8 cellular contexts compared by ENCODE assay signal in the genomic region with DNA sequence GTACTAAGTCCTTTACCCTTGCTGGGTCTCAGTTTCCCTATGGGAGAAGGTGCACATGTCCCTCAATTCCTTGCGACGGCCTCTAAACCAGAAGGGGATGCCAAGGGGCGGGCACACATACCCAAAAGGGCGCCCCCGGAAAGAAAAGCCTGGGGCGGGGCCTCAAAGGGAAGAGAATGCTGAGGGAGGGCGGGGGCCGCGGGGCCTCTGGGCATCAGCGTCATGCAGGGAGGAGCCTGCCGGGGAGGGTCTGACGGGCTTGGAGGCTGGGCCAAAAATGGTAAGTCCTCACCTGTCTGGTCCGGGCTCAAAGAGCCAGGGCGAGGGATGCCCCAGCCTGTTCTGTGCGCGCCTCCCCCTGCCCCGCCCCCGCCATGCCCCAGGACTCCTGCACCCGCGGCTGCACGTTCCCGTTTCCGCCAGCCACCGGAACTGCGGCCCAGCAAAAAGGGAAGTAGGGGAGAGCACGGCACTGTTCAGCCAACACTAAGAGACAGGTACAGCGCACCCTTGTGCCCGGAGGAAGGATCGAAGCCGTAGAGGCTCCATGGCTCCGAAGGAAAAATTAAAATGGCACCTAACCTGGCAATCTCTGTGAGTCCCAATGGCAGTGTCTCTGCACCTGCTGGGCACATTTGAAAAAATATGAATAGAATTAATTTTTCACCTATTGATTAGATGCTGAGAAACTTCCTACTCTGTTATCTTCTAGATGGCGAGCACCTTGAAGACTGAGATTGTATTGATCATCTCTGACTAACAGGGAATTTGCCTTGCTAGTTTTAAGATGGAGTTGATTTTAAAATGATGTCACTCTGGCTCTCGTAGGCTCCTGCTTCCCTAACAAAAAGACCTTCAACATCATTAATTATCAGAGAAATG. TPM values are rescaled to one million over a fixed set of nuclear protein-coding genes. Genes with fewer than 3 reads are reported as not detected.
DNase-seq lines count a peak whose midpoint lies in the region; ATAC-seq and TF ChIP-seq lines count a peak whose summit lies in the region.

Gene DET1, minus strand, starts transcription at position 434 of the 882 bp plus-strand sequence. CDS start 14,976 bp downstream, outside the sequence.

- no peaks in the 10 kb centered on the region for H3K27me3 ChIP-seq in CD8-positive, alpha-beta memory T cell (ENCODE audit: insufficient read depth, low read length, poor library complexity, severe bottlenecking)
- no peaks in the 10 kb centered on the region for H3K27me3 ChIP-seq in lower lobe of right lung (ENCODE audit: low read depth)

- peak within 1 kb of the TSS; percentile 71 for H3K27ac ChIP-seq in CD8-positive, alpha-beta memory T cell (ENCODE audit: low read depth, low read length)
- H3K27ac ChIP-seq in lower lobe of right lung, result peak within 1 kb of the TSS; percentile 84

- peaks cover 8% of the 10 kb centered on the region for H3K4me1 ChIP-seq in CD8-positive, alpha-beta memory T cell (ENCODE audit: insufficient read depth, low read length)
- no peaks in the 10 kb centered on the region for H3K4me1 ChIP-seq in lower lobe of right lung

- POLR2A ChIA-PET in CD8-positive, alpha-beta memory T cell (lab: Charles Lee), result no interaction called here
- POLR2A ChIA-PET in activated CD4-positive, alpha-beta memory T cell treated with anti-CD3 and anti-CD28 coated beads for 36 hours (lab: Charles Lee), result interaction anchor here (1.5 kb wide), 1 partner anchor 79 kb away, joined by 3 read pairs; the partner anchor contains the start of genes MRPL46 and MRPS11

- no peaks in the 10 kb centered on the region for H3K27me3 Mint-ChIP-seq in CD8-positive, alpha-beta memory T cell
- H3K27me3 Mint-ChIP-seq in activated CD4-positive, alpha-beta memory T cell treated with anti-CD3 and anti-CD28 coated beads for 36 hours, result no peaks in the 10 kb centered on the region

- H3K27ac Mint-ChIP-seq in CD8-positive, alpha-beta memory T cell, result peak within 1 kb of the TSS; percentile 93 to 99 (median 96)
- peak within 1 kb of the TSS; percentile 89 for H3K27ac Mint-ChIP-seq in activated CD4-positive, alpha-beta memory T cell treated with anti-CD3 and anti-CD28 coated beads for 36 hours

- CTCF ChIA-PET in CD8-positive, alpha-beta memory T cell (lab: Charles Lee), result no interaction called here
- CTCF ChIA-PET in activated CD4-positive, alpha-beta memory T cell treated with anti-CD3 and anti-CD28 coated beads for 36 hours (lab: Charles Lee), result no interaction called here

- intact Hi-C loops in activated CD4-positive, alpha-beta memory T cell treated with anti-CD3 and anti-CD28 coated beads for 36 hours (cut with micrococcal nuclease), result loop anchor here (1.0 kb wide), 6 partner anchors 74 to 542 kb away; partner anchors contain the start of genes ABHD2, HAPLN3, MRPL46 and MRPS11
- intact Hi-C loops in lower lobe of right lung (cut with DNase I), result no loop called here

- peaks cover 14 to 24% (median 15%) of the 10 kb centered on the region in 3 donors for H3K4me1 Mint-ChIP-seq in CD8-positive, alpha-beta memory T cell
- H3K4me1 Mint-ChIP-seq in activated CD4-positive, alpha-beta memory T cell treated with anti-CD3 and anti-CD28 coated beads for 36 hours (ENCODE audit: low read depth), result peaks cover 13% of the 10 kb centered on the region

- peak within 1 kb of the TSS; percentile 91 to 98 (median 94) for H3K4me3 Mint-ChIP-seq in CD8-positive, alpha-beta memory T cell
- H3K4me3 Mint-ChIP-seq in activated CD4-positive, alpha-beta memory T cell treated with anti-CD3 and anti-CD28 coated beads for 36 hours, result peak within 1 kb of the TSS; percentile 88

- H3K4me3 ChIP-seq in CD8-positive, alpha-beta memory T cell (ENCODE audit: low read length), result peak within 1 kb of the TSS; percentile 91
- peak within 1 kb of the TSS; percentile 79 for H3K4me3 ChIP-seq in lower lobe of right lung

- H3K36me3 ChIP-seq in CD8-positive, alpha-beta memory T cell (ENCODE audit: insufficient read depth, low read length), result no peaks in the 10 kb centered on the region
- no peaks in the 10 kb centered on the region for H3K36me3 ChIP-seq in lower lobe of right lung

- peak; percentile 78 for TF ChIP-seq CTCF in lower lobe of right lung (IDR thresholded peaks at IDR 0.05)

- ATAC-seq in GM19452 (IDR thresholded peaks at IDR 0.05; ENCODE audit: unreplicated experiment) (peak; percentile 98), HG03575 (IDR thresholded peaks at IDR 0.05; ENCODE audit: extremely low read depth, insufficient number of reproducible peaks, low FRiP score, unreplicated experiment) (peak; percentile 99), lower lobe of right lung (peak; percentile 100)

- no peaks in the 10 kb centered on the region for H3K9me3 ChIP-seq in CD8-positive, alpha-beta memory T cell (ENCODE audit: low read length)
- no peaks in the 10 kb centered on the region for H3K9me3 ChIP-seq in lower lobe of right lung

- DNase-seq in CD8-positive, alpha-beta memory T cell, result peak; percentile 91 to 96 (median 93)
- DNase-seq in NCI-H774 (lab: John Stamatoyannopoulos, UW) (peak; percentile 94), ecto neural progenitor cell (ENCODE audit: low spot score) (peak; percentile 93), lower lobe of right lung (peak; percentile 97)
- DNase-seq in activated CD4-positive, alpha-beta memory T cell treated with anti-CD3 and anti-CD28 coated beads for 36 hours, result peak; percentile 98
- DNase-seq in stimulated activated CD4-positive, alpha-beta T cell treated with anti-CD3 and anti-CD28 coated beads, TNF-alpha, amount 100 ng/mL, for 1 hour (ENCODE audit: low read depth in 3 of 3, low spot score in 1 of 3), result peak; percentile 80 to 87 (median 84)

- H3K36me3 Mint-ChIP-seq in CD8-positive, alpha-beta memory T cell, result peaks cover 0 to 5% (median 0%) of the 10 kb centered on the region in 3 donors
- H3K36me3 Mint-ChIP-seq in activated CD4-positive, alpha-beta memory T cell treated with anti-CD3 and anti-CD28 coated beads for 36 hours, result no peaks in the 10 kb centered on the region

- no peaks in the 10 kb centered on the region for H3K9me3 Mint-ChIP-seq in CD8-positive, alpha-beta memory T cell
- no peaks in the 10 kb centered on the region for H3K9me3 Mint-ChIP-seq in activated CD4-positive, alpha-beta memory T cell treated with anti-CD3 and anti-CD28 coated beads for 36 hours

RNA-seq across cellular contexts. Expression of gene DET1, which starts in this region (rescaled TPM):
- 1 to 10 TPM; 1.8 to 2.8 TPM for total RNA-seq in CD8-positive, alpha-beta memory T cell
- polyA plus RNA-seq in CD8-positive, alpha-beta memory T cell, result 1.4 TPM
- 1 to 10 TPM; 1.9 to 2.2 TPM for total RNA-seq in activated CD4-positive, alpha-beta memory T cell treated with anti-CD3 and anti-CD28 coated beads for 36 hours
- 5.0 TPM for total RNA-seq in lower lobe of right lung

Comparison
In these comparisons a context has a peak if more than half of its experiments do, and no peak if none do; other contexts are left out.
1. Peak in every context shown above with its lines: DNase-seq, ATAC-seq, H3K4me3 ChIP-seq and H3K27ac ChIP-seq.